In the genomic region with DNA sequence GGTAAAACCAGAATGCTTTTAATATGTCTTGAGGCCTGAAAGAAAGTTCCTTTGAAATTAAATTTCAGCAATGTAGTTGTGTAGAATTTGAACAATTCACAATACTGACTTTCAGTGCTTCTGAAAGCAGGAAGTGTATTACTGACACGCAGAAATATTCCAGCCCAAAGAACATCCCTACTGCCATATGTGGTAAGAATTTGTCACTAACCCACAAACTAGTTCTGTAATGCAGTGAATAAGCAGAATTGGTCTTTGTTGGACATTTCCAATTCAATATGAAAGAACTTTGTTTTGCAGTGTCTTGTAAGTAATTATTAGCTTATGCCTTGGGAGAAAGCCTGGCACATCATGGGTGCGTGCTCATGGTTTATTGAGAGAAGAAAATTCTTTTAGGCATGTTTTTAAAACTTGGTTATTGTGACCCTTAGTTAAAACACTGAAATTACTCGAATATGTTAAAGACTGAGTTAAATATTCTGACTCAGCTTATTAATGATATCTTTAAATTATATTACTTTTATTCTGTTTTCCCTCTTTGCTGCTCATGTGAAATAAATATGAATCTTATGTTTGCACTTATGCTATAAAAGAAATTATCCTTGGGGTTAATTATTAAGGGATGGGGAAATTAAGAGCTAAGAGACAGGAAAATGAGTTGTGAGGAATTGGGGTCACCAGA, we compare ENCODE assay signal across 8 cellular contexts. TPM values are rescaled to one million over a fixed set of nuclear protein-coding genes. Genes with fewer than 3 reads are reported as not detected.
DNase-seq lines count a peak whose midpoint lies in the region; FAIRE-seq and TF ChIP-seq lines count a peak whose summit lies in the region.

No MANE protein-coding gene starts in this region.

- no peak overlapping the region for H3K18ac ChIP-seq in mesendoderm (ENCODE audit: low read length)

- TF ChIP-seq CTCF in CD14-positive monocyte (IDR thresholded peaks at IDR 0.05), result no peak
- TF ChIP-seq CTCF in brain microvascular endothelial cell (IDR thresholded peaks at IDR 0.05; ENCODE audit: low read depth, low read length, missing control alignments), result no peak
- TF ChIP-seq CTCF in Caco-2 (IDR thresholded peaks at IDR 0.05; ENCODE audit: insufficient read depth in 1 of 2, low read depth in 1 of 2, low read length in 1 of 2, severe bottlenecking in 1 of 2, unreplicated experiment in 1 of 2), result no peak
- TF ChIP-seq CTCF in GM13977 (IDR thresholded peaks at IDR 0.05; ENCODE audit: extremely low read depth, insufficient read depth, missing control alignments), result no peak

- BruUV-seq in Caco-2 (replicated peaks; lab: Mats Ljungman, UMichigan), result no TSS peak

- no peak overlapping the region for H2AK5ac ChIP-seq in mesendoderm (ENCODE audit: low read length)

- H3K36me3 Mint-ChIP-seq in CD14-positive monocyte, result peaks cover 34 to 52% of the 10 kb centered on the region in 2 donors
- peaks cover 27% of the 10 kb centered on the region for H3K36me3 Mint-ChIP-seq in Caco-2 (ENCODE audit: insufficient read depth, unreplicated experiment)

- H3K27ac Mint-ChIP-seq in CD14-positive monocyte (peak overlapping the region; percentile 89 to 96 (median 93)), Caco-2 (ENCODE audit: unreplicated experiment) (no peak overlapping the region)

- no peak overlapping the region for H2BK120ac ChIP-seq in mesendoderm (ENCODE audit: low read depth, low read length)

- no peak overlapping the region for H4K5ac ChIP-seq in mesendoderm (ENCODE audit: low read length)

- H3K9me3 Mint-ChIP-seq in CD14-positive monocyte (peaks cover 0 to 3% (median 0%) of the 10 kb centered on the region in 7 donors), Caco-2 (ENCODE audit: unreplicated experiment) (no peaks in the 10 kb centered on the region)

- H3K4ac ChIP-seq in mesendoderm (ENCODE audit: low read depth, low read length), result no peak overlapping the region

- no peak overlapping the region for H3K56ac ChIP-seq in mesendoderm (ENCODE audit: low read length)

- WGBS in HUES64, result 93% methylated on average over 1 of the region's 3 CpGs
- no CpG with 5 or more reads among the region's 3 CpGs for WGBS in mesendoderm (ENCODE audit: extremely low coverage, insufficient coverage, low lambda C conversion rate)

- CTCF ChIA-PET in Caco-2 (lab: Charles Lee), result no interaction called here

- POLR2A ChIA-PET in Caco-2 (lab: Charles Lee), result no interaction called here

- H3K23ac ChIP-seq in mesendoderm (ENCODE audit: low read length), result no peak overlapping the region

- H3K4me3 ChIP-seq in HUES64 (ENCODE audit: low read length) (no peak overlapping the region), brain microvascular endothelial cell (ENCODE audit: low read depth, low read length) (no peak overlapping the region), mesendoderm (ENCODE audit: low read length) (no peak overlapping the region), Caco-2 (ENCODE audit: low read depth, low read length) (no peak overlapping the region)

- intact Hi-C loops in CD14-positive monocyte (cut with micrococcal nuclease), result loop anchor here in 1 of 2 donors (2.0 to 10.0 kb wide), 2 partner anchors 32 to 156 kb away; partner anchors contain the start of gene GSAP
- intact Hi-C loops in Caco-2 (cut with micrococcal nuclease; ENCODE audit: unreplicated experiment), result no loop called here

- H3K27ac ChIP-seq in HUES64 (ENCODE audit: low read depth, low read length) (peak overlapping the region; percentile 48; the same call in 1 of the 2 replicates), brain microvascular endothelial cell (peak overlapping the region; percentile 82), mesendoderm (ENCODE audit: low read depth, low read length) (no peak overlapping the region)

- H3K36me3 ChIP-seq in HUES64 (ENCODE audit: insufficient read depth, low read length) (peaks cover 58% of the 10 kb centered on the region), brain microvascular endothelial cell (replicated peaks) (peaks cover 38% of the 10 kb centered on the region), mesendoderm (ENCODE audit: control insufficient read depth, insufficient read depth, low read length) (no peaks in the 10 kb centered on the region), Caco-2 (ENCODE audit: control insufficient read depth, insufficient read depth, low read length) (peaks cover 1% of the 10 kb centered on the region; the same call in 1 of the 2 replicates)

- H3K27me3 Mint-ChIP-seq in CD14-positive monocyte (ENCODE audit: low read depth in 3 of 3) (no peaks in the 10 kb centered on the region), Caco-2 (ENCODE audit: insufficient read depth, unreplicated experiment) (no peaks in the 10 kb centered on the region)

- H3K4me2 ChIP-seq in mesendoderm (ENCODE audit: low read length), result no peak overlapping the region

- H3K4me1 Mint-ChIP-seq in CD14-positive monocyte, result peaks cover 43% of the 10 kb centered on the region
- H3K4me1 Mint-ChIP-seq in Caco-2 (ENCODE audit: low read depth, unreplicated experiment), result peaks cover 8% of the 10 kb centered on the region

- H3K79me2 ChIP-seq in mesendoderm (ENCODE audit: control insufficient read depth, insufficient read depth, low read length), result peaks cover 38% of the 10 kb centered on the region

- no peak overlapping the region for H3K9ac ChIP-seq in HUES64 (ENCODE audit: low read depth, low read length)
- H3K9ac ChIP-seq in mesendoderm (ENCODE audit: low read length), result no peak overlapping the region

- H3K27me3 ChIP-seq in HUES64 (ENCODE audit: insufficient read depth, low read length), result no peaks in the 10 kb centered on the region
- H3K27me3 ChIP-seq in brain microvascular endothelial cell (replicated peaks), result no peaks in the 10 kb centered on the region
- H3K27me3 ChIP-seq in mesendoderm (ENCODE audit: insufficient read depth, low read length, poor library complexity), result no peaks in the 10 kb centered on the region
- H3K27me3 ChIP-seq in Caco-2 (replicated peaks; ENCODE audit: control insufficient read depth, insufficient read depth, low read length), result no peaks in the 10 kb centered on the region

- no peak for TF ChIP-seq POLR2A in GM12892 (IDR thresholded peaks at IDR 0.05; ENCODE audit: low read depth, low read length)

- peaks cover 25% of the 10 kb centered on the region for H3K4me1 ChIP-seq in HUES64 (ENCODE audit: insufficient read depth, low read length)
- H3K4me1 ChIP-seq in mesendoderm (ENCODE audit: control insufficient read depth, low read depth, low read length), result peaks cover 2% of the 10 kb centered on the region
- H3K4me1 ChIP-seq in Caco-2, result no peaks in the 10 kb centered on the region

- H3K9me3 ChIP-seq in HUES64 (ENCODE audit: insufficient read depth, low read depth, low read length) (no peaks in the 10 kb centered on the region), Caco-2 (no peaks in the 10 kb centered on the region)

- H3K79me1 ChIP-seq in mesendoderm (ENCODE audit: low read length), result peaks cover 12% of the 10 kb centered on the region

- H2BK15ac ChIP-seq in mesendoderm (replicated peaks; ENCODE audit: low read depth), result no peak overlapping the region

- no peak overlapping the region for H2BK5ac ChIP-seq in mesendoderm (ENCODE audit: low read length)

- H3K4me3 Mint-ChIP-seq in CD14-positive monocyte, result no peak overlapping the region
- H3K4me3 Mint-ChIP-seq in Caco-2 (ENCODE audit: unreplicated experiment), result no peak overlapping the region

- no peak for DNase-seq in CD14-positive monocyte (ENCODE audit: low spot score)
- DNase-seq in brain microvascular endothelial cell, result peak; percentile 52
- peak; percentile 15 for DNase-seq in mesendoderm
- no peak for DNase-seq in NCI-H2081 (lab: John Stamatoyannopoulos, UW)
- DNase-seq in Caco-2, result no peak
- no peak for DNase-seq in GM13977 (ENCODE audit: low spot score)
- no peak for DNase-seq in GM12892 (ENCODE audit: insufficient read length)

- no peak for FAIRE-seq in GM12892 (lab: Jason Lieb, UNC)

- no peak overlapping the region for H4K8ac ChIP-seq in mesendoderm (ENCODE audit: low read depth, low read length)

- in situ Hi-C loops in brain microvascular endothelial cell (cut with HindIII; ENCODE audit: low pct_ligation_motif_present, low sequenced_read_pairs), result no loop called here
- in situ Hi-C loops in GM13977 (cut with MboI; ENCODE audit: low pct_unique_long_range_greater_than_20kb, low sequenced_read_pairs, unreplicated experiment), result no loop called here

RNA-seq across cellular contexts. Expression of gene PTPN12, which starts 33.4 kb away (rescaled TPM):
- 10 to 100 TPM in 1 of 2 donors, 1 to 10 TPM in 1; 6.6 to 11.8 TPM for polyA plus RNA-seq in CD14-positive monocyte
- 103 TPM for polyA plus RNA-seq in HUES64 (2013, experiment 1 of 2)
- 121 TPM for polyA plus RNA-seq in HUES64 (2013, experiment 2 of 2)
- 100.0 TPM for polyA plus RNA-seq in mesendoderm (2013, experiment 1 of 2)
- 96.0 TPM for polyA plus RNA-seq in mesendoderm (2013, experiment 2 of 2)
- 67.1 and 74.8 TPM in 2 replicates for total RNA-seq in Caco-2 (2022)
- 31.1 TPM for polyA plus RNA-seq in GM12892 (2012; ENCODE audit: missing spikeins)

Comparison
In these comparisons a context has a peak if more than half of its experiments do, and no peak if none do; other contexts are left out.
1. DNase-seq: peak in brain microvascular endothelial cell (single experiment) and mesendoderm (single experiment); none in CD14-positive monocyte (single experiment), NCI-H2081 (0 of 2), Caco-2 (0 of 2), GM13977 (single experiment) and GM12892 (single experiment).